ENCODE assay signal across 1 cellular context in the genomic region with DNA sequence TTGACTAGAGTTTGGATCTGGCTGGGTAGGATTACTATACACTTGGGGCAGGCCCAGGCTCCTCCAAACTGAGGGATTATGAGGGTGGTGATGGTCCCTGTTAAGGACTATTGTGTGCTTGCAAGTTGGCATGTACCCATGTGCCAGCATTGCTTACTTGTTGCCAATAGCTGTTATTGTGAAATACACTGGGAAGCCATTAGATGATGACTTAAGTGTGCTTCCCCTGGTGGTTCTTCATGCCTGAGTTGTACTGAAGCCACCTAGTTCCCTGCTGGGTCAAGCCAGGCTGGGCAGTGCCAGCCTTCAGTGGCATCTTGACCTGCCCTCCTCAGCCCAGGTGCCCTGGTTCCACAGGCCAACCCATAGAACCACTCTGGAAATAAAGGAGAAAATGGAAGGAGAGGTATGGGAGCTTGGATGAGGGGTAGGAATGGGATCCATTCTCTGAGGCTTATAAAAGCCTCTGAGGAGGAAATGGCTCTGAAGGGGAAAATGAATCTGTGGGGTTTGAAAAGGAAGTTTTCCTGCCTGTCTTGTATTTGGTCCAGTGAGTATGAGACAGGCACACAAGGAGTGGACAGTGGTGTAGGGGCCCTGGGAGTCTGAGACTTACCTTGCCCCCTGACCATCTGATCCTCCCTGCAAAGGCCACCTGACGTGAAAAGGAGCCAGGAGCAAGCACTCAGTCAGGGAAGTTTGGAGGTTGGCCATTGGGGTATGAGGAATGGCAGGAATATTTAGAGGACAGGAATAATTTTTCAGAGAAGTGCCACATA.
TF ChIP-seq lines count a peak whose summit lies in the region.

No MANE protein-coding gene starts in this region.

TF ChIP-seq in WTC11, 78 proteins besides CTCF, POLR2A, EP300 and RAD21 (continued from another document):
- TF ChIP-seq, protein P1, sequence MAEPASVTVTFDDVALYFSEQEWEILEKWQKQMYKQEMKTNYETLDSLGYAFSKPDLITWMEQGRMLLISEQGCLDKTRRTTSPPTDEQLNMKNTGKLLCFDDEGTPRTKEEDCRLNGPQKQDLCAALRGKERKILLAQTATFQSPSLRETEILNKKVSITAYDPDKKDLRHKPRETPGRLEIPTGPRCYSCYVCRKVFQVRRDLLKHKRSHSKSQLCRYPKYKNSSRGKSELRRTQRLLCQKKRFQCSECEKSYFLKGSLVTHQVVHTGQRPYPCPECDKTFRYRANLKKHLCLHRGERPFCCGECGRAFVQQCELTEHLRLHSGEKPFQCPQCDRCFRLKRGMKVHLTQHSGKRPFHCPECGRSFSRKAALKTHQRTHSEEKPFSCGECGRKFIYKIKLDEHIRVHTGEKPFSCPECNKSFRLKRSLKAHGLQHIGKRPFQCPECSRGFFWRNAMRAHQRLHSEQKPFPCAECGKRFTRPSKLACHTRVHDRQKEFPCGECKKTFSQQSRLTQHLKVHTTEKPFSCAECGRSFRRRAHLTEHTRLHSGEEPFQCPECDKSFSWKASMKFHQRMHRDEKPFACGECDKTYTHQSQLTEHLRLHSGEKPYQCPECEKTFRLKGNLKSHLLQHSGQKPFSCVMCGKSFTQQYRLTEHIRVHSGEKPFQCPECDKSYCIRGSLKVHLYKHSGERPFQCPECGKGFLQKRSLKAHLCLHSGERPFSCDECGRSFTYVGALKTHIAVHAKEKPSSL (CRISPR knock-in tag; conservative IDR thresholded peaks at IDR 0.05) = no peak
- TF ChIP-seq, protein P2, sequence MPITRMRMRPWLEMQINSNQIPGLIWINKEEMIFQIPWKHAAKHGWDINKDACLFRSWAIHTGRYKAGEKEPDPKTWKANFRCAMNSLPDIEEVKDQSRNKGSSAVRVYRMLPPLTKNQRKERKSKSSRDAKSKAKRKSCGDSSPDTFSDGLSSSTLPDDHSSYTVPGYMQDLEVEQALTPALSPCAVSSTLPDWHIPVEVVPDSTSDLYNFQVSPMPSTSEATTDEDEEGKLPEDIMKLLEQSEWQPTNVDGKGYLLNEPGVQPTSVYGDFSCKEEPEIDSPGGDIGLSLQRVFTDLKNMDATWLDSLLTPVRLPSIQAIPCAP (CRISPR knock-in tag; IDR thresholded peaks at IDR 0.05) = no peak
- TF ChIP-seq AFF4 (CRISPR knock-in tag; IDR thresholded peaks at IDR 0.05; ENCODE audit: borderline replicate concordance) = no peak
- no peak for TF ChIP-seq MLX (CRISPR knock-in tag; IDR thresholded peaks at IDR 0.05)
- TF ChIP-seq, protein P3, sequence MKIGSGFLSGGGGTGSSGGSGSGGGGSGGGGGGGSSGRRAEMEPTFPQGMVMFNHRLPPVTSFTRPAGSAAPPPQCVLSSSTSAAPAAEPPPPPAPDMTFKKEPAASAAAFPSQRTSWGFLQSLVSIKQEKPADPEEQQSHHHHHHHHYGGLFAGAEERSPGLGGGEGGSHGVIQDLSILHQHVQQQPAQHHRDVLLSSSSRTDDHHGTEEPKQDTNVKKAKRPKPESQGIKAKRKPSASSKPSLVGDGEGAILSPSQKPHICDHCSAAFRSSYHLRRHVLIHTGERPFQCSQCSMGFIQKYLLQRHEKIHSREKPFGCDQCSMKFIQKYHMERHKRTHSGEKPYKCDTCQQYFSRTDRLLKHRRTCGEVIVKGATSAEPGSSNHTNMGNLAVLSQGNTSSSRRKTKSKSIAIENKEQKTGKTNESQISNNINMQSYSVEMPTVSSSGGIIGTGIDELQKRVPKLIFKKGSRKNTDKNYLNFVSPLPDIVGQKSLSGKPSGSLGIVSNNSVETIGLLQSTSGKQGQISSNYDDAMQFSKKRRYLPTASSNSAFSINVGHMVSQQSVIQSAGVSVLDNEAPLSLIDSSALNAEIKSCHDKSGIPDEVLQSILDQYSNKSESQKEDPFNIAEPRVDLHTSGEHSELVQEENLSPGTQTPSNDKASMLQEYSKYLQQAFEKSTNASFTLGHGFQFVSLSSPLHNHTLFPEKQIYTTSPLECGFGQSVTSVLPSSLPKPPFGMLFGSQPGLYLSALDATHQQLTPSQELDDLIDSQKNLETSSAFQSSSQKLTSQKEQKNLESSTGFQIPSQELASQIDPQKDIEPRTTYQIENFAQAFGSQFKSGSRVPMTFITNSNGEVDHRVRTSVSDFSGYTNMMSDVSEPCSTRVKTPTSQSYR (CRISPR knock-in tag; IDR thresholded peaks at IDR 0.05) = no peak
- no peak for TF ChIP-seq JUN (CRISPR knock-in tag; IDR thresholded peaks at IDR 0.05)
